Comparison of ENCODE assay signal across 23 cellular contexts in genomic region chr10:77993612-77994011, GRCh38.
"Had no signal": no experiment of that assay in that cellular context is flagged by ENCODE, and none has a peak within 500 bp of the region (broad histone marks: within the 10 kb centered on the region; RNA-seq: fewer than 3 reads in every experiment).

No MANE protein-coding gene starts in this region.

- H3K27me3 ChIP-seq: colonic mucosa, esophagus squamous epithelium, ovary, sigmoid colon, testis, tibial artery had no signal

- H3K27me3 Mint-ChIP-seq: dendritic cell treated with granulocyte-macrophage colony-stimulating factor and Interleukin-4, amounts not matched to agents 40 ng/mL and 50 ng/mL, for 4 days; memory B cell; naive thymus-derived CD4-positive, alpha-beta T cell; stimulated activated memory B cell treated with anti-CD40 and anti-IgM and Interleukin-4, amounts not matched to agents 10 μg/mL and 1 μg/mL and 100 μg/mL, for 72 hours; type B pancreatic cell had no signal

- H3K4me1 Mint-ChIP-seq: nephron progenitor cell had no signal

- DNase-seq: colonic mucosa; effector memory CD4-positive, alpha-beta T cell; erythroblast; esophagus squamous epithelium; naive thymus-derived CD4-positive, alpha-beta T cell; nephron progenitor cell; occipital lobe; ovary; posterior cingulate gyrus; psoas muscle; right cardiac atrium; sigmoid colon; stimulated activated CD4-positive, alpha-beta T cell treated with anti-CD3 and anti-CD28 coated beads, Interleukin-2, amount 100 ng/mL, for 24 hours; stimulated activated CD4-positive, alpha-beta T cell treated with anti-CD3 and anti-CD28 coated beads, Interleukin-4, amount 100 ng/mL, for 24 hours; stimulated activated naive CD8-positive, alpha-beta T cell treated with anti-CD3 and anti-CD28 coated beads, Interleukin-15, Interleukin-2, amounts not matched to agents 100 U/mL and 50 U/mL, for 24 hours; substantia nigra; testis; tibial artery had no signal

- ATAC-seq: naive thymus-derived CD4-positive, alpha-beta T cell; psoas muscle; right cardiac atrium; stimulated activated memory B cell treated with anti-CD40 and anti-IgM and Interleukin-4, amounts not matched to agents 10 μg/mL and 1 μg/mL and 100 μg/mL, for 72 hours; stimulated activated naive CD8-positive, alpha-beta T cell treated with anti-CD3 and anti-CD28 coated beads, Interleukin-15, Interleukin-2, amounts not matched to agents 100 U/mL and 50 U/mL, for 24 hours had no signal

- H3K27ac Mint-ChIP-seq: dendritic cell treated with granulocyte-macrophage colony-stimulating factor and Interleukin-4, amounts not matched to agents 40 ng/mL and 50 ng/mL, for 4 days; memory B cell; stimulated activated memory B cell treated with anti-CD40 and anti-IgM and Interleukin-4, amounts not matched to agents 10 μg/mL and 1 μg/mL and 100 μg/mL, for 72 hours; type B pancreatic cell had no signal

- H3K9me3 ChIP-seq: colonic mucosa, esophagus squamous epithelium, ovary, psoas muscle, sigmoid colon, testis, tibial artery had no signal

- H3K4me3 ChIP-seq: colonic mucosa, esophagus squamous epithelium, lung, ovary, psoas muscle, sigmoid colon, testis, tibial artery had no signal

- H3K36me3 ChIP-seq: ovary had no signal

- H3K4me1 ChIP-seq: colonic mucosa, esophagus squamous epithelium, sigmoid colon, testis had no signal

- H3K9me3 Mint-ChIP-seq: dendritic cell treated with granulocyte-macrophage colony-stimulating factor and Interleukin-4, amounts not matched to agents 40 ng/mL and 50 ng/mL, for 4 days; memory B cell; naive thymus-derived CD4-positive, alpha-beta T cell; nephron progenitor cell; stimulated activated memory B cell treated with anti-CD40 and anti-IgM and Interleukin-4, amounts not matched to agents 10 μg/mL and 1 μg/mL and 100 μg/mL, for 72 hours; type B pancreatic cell had no signal

- H3K4me3 Mint-ChIP-seq: dendritic cell treated with granulocyte-macrophage colony-stimulating factor and Interleukin-4, amounts not matched to agents 40 ng/mL and 50 ng/mL, for 4 days; memory B cell; naive thymus-derived CD4-positive, alpha-beta T cell; nephron progenitor cell; stimulated activated memory B cell treated with anti-CD40 and anti-IgM and Interleukin-4, amounts not matched to agents 10 μg/mL and 1 μg/mL and 100 μg/mL, for 72 hours; type B pancreatic cell had no signal

- H3K27ac ChIP-seq: colonic mucosa, esophagus squamous epithelium, ovary, psoas muscle, sigmoid colon, testis, tibial artery had no signal
